9 cellular contexts compared by ENCODE assay signal in genomic region chr18:21398121-21398520, GRCh38.
"Had no signal": no experiment of that assay in that cellular context is flagged by ENCODE, and none has a peak within 500 bp of the region (broad histone marks: within the 10 kb centered on the region; RNA-seq: fewer than 3 reads in every experiment).

No MANE protein-coding gene starts in this region.

- ATAC-seq: HCT116, HepG2 had no signal

- H3K36me3 ChIP-seq: HAP-1 had no signal

- H3K27ac ChIP-seq: GM23248, HL-60 had no signal

- H2AFZ ChIP-seq: GM23248 had no signal

- FAIRE-seq: HepG2 had no signal

- H3K9ac ChIP-seq: GM23248 had no signal

- DNase-seq: GM23248, GOT3, H7, HFFc6, KG1 had no signal

- H3K9me3 ChIP-seq: HAP-1 had no signal

- H3K4me3 ChIP-seq: GM23248, HAP-1 had no signal
